8 cellular contexts compared by ENCODE assay signal in the genomic region with DNA sequence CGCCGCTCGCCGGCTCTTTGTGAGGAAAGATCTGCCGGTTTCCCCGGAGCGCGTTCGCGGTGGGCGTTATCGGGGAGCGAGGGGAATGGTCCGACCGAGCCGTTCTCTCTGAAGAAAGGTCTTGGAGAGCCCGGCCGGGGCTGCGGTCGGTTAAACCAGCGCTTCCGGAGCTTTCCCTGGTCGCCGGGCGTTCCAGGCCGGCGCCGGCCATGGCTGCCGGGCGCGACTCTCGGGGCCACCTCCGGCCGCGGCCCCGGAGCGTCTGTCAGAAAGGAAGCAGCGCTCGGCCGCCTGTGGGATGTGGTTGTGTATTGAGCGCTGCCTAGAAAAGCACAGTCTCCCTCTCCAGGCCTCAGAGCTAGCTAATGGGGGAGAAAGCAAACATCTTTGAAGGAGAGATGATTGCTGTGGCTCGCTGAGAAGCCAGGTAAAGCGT.
DNase-seq lines count a peak whose midpoint lies in the region; ATAC-seq lines count a peak whose summit lies in the region.

No MANE protein-coding gene starts in this region.

- H3K36me3 Mint-ChIP-seq in effector memory CD8-positive, alpha-beta T cell (ENCODE audit: insufficient read depth) = peaks cover 22% of the 10 kb centered on the region

- peaks cover 31 to 44% of the 10 kb centered on the region in 2 donors for H3K4me1 Mint-ChIP-seq in effector memory CD8-positive, alpha-beta T cell (ENCODE audit: low read depth in 2 of 2)

- no peaks in the 10 kb centered on the region for H3K27me3 Mint-ChIP-seq in effector memory CD8-positive, alpha-beta T cell

- DNase-seq in NCI-H748 (lab: John Stamatoyannopoulos, UW; ENCODE audit: unreplicated experiment) (peak; percentile 64), NCI-H748 treated with DMSO at 0.1 percent for 48 hours (lab: John Stamatoyannopoulos, UW) (no peak), NCI-H345 treated with DMSO at 0.1 percent for 48 hours (lab: John Stamatoyannopoulos, UW; ENCODE audit: unreplicated experiment) (peak; percentile 59), medulla oblongata (ENCODE audit: extremely low spot score) (peak; percentile 71)
- DNase-seq in activated CD8-positive, alpha-beta memory T cell treated with anti-CD3 and anti-CD28 coated beads for 1 hour (ENCODE audit: extremely low read depth in 1 of 2, low read depth in 1 of 2) = peak; percentile 27 to 33
- DNase-seq in effector memory CD8-positive, alpha-beta T cell = peak; percentile 41 to 45 (median 44)
- peak; percentile 22 for DNase-seq in stimulated activated CD8-positive, alpha-beta memory T cell treated with anti-CD3 and anti-CD28 coated beads, Interleukin-15, amount 100 ng/mL, for 1 hour (ENCODE audit: low read depth)

- peak overlapping the region; percentile 95 to 99 for H3K4me3 Mint-ChIP-seq in effector memory CD8-positive, alpha-beta T cell

- H3K27ac Mint-ChIP-seq in effector memory CD8-positive, alpha-beta T cell = peak overlapping the region; percentile 71 to 95

- ATAC-seq in HG02943 (IDR thresholded peaks at IDR 0.05; ENCODE audit: low read depth, unreplicated experiment) = peak; percentile 48
- ATAC-seq in effector memory CD8-positive, alpha-beta T cell (replicated peaks) = peak; percentile 56

- H3K9me3 Mint-ChIP-seq in effector memory CD8-positive, alpha-beta T cell = no peaks in the 10 kb centered on the region
